ENCODE assay signal across 9 cellular contexts in genomic region chr6:167706313-167707109, GRCh38.
DNase-seq lines count a peak whose midpoint lies in the region; ATAC-seq and TF ChIP-seq lines count a peak whose summit lies in the region.
"Had no signal": no experiment of that assay in that cellular context is flagged by ENCODE, and none has a peak within 500 bp of the region (broad histone marks: within the 10 kb centered on the region; RNA-seq: fewer than 3 reads in every experiment).

No MANE protein-coding gene starts in this region.

- H3K4me3 ChIP-seq in A673 (ENCODE audit: low read depth, low read length, poor library complexity, severe bottlenecking): no peak overlapping the region
- H3K4me3 ChIP-seq: cardiac muscle cell had no signal

- intact Hi-C loops in A673 (cut with micrococcal nuclease; ENCODE audit: unreplicated experiment): no loop called here

- POLR2A ChIA-PET in A673 (lab: Charles Lee; ENCODE audit: low non-redundant PET) (no interaction called here), RWPE1 (lab: Yijun Ruan, JAX; ENCODE audit: low non-redundant PET) (no interaction called here)

- H3K27me3 ChIP-seq in A673 (replicated peaks; ENCODE audit: insufficient read depth, low read depth, low read length, poor library complexity): no peaks in the 10 kb centered on the region
- H3K27me3 ChIP-seq: cardiac muscle cell had no signal

- no peaks in the 10 kb centered on the region for H3K36me3 ChIP-seq in A673 (ENCODE audit: insufficient read depth, low read length, poor library complexity, severe bottlenecking)
- H3K36me3 ChIP-seq: cardiac muscle cell had no signal

- no peaks in the 10 kb centered on the region for H3K4me1 ChIP-seq in A673 (ENCODE audit: insufficient read depth, low read length, poor library complexity, severe bottlenecking)

- H3K27ac Mint-ChIP-seq in activated naive CD4-positive, alpha-beta T cell treated with anti-CD3 and anti-CD28 coated beads, Interleukin-2, amount 50 U/mL, for 72 hours: peak overlapping the region in 1 of 2 donors; percentile 80

- TF ChIP-seq CTCF in A673 (conservative IDR thresholded peaks at IDR 0.05; ENCODE audit: low read depth, low read length) (no peak), RWPE1 (conservative IDR thresholded peaks at IDR 0.05; ENCODE audit: low read depth) (no peak)

- H3K9me3 ChIP-seq in A673 (ENCODE audit: low read depth, low read length, poor library complexity, severe bottlenecking): no peaks in the 10 kb centered on the region

- no peaks in the 10 kb centered on the region for H3K36me3 Mint-ChIP-seq in activated naive CD4-positive, alpha-beta T cell treated with anti-CD3 and anti-CD28 coated beads, Interleukin-2, amount 50 U/mL, for 72 hours

- CTCF ChIA-PET in A673 (lab: Charles Lee) (no interaction called here), RWPE1 (lab: Yijun Ruan, JAX) (interaction anchor here (0.7 kb wide), 1 partner anchor 39 kb away, joined by 5 read pairs; no protein-coding TSS in a partner anchor)

- ATAC-seq in GM18520 (IDR thresholded peaks at IDR 0.05; ENCODE audit: unreplicated experiment) (peak; percentile 86), HG02938 (IDR thresholded peaks at IDR 0.05; ENCODE audit: unreplicated experiment) (peak; percentile 92)
- ATAC-seq in activated naive CD4-positive, alpha-beta T cell treated with anti-CD3 and anti-CD28 coated beads, Interleukin-2, amount 50 U/mL, for 72 hours: peak; percentile 94

- BruUV-seq in A673 (replicated peaks; lab: Mats Ljungman, UMichigan): no TSS peak

- no peaks in the 10 kb centered on the region for H3K9me3 Mint-ChIP-seq in activated naive CD4-positive, alpha-beta T cell treated with anti-CD3 and anti-CD28 coated beads, Interleukin-2, amount 50 U/mL, for 72 hours

- peak; percentile 62 for DNase-seq in SW480 (ENCODE audit: low spot score)
- DNase-seq in activated naive CD4-positive, alpha-beta T cell treated with anti-CD3 and anti-CD28 coated beads, Interleukin-2, amount 50 U/mL, for 72 hours (ENCODE audit: low spot score in 2 of 2): peak; percentile 57 to 68
- peak; percentile 76 for DNase-seq in stimulated activated CD8-positive, alpha-beta memory T cell treated with anti-CD3 and anti-CD28 coated beads, Interleukin-4, amount 100 ng/mL, for 48 hours
- DNase-seq in NCI-H446 treated with DMSO at 0.1 percent for 48 hours (lab: John Stamatoyannopoulos, UW): no peak
- no peak for DNase-seq in A673 (ENCODE audit: low spot score)
- DNase-seq in RWPE1 (ENCODE audit: low spot score): no peak

- H3K27ac ChIP-seq in A673 (ENCODE audit: low read depth, low read length, poor library complexity, severe bottlenecking) (no peak overlapping the region), RWPE1 (no peak overlapping the region)
- H3K27ac ChIP-seq: cardiac muscle cell had no signal

Comparison
In these comparisons a context has a peak if more than half of its experiments do, and no peak if none do; other contexts are left out.
1. DNase-seq: peak in SW480 (single experiment), activated naive CD4-positive, alpha-beta T cell treated with anti-CD3 and anti-CD28 coated beads, Interleukin-2, amount 50 U/mL, for 72 hours (2 of 2) and stimulated activated CD8-positive, alpha-beta memory T cell treated with anti-CD3 and anti-CD28 coated beads, Interleukin-4, amount 100 ng/mL, for 48 hours (single experiment); none in NCI-H446 treated with DMSO at 0.1 percent for 48 hours (single experiment), A673 (single experiment) and RWPE1 (single experiment).
2. Peak in every context shown above with its lines, with median percentiles within 50 percentile points of each other: ATAC-seq.